In genomic region chr2:171128461-171128860, GRCh38 we compare ENCODE assay signal across 18 cellular contexts. TPM values are rescaled to one million over a fixed set of nuclear protein-coding genes. Genes with fewer than 3 reads are reported as not detected.
DNase-seq lines count a peak whose midpoint lies in the region; ATAC-seq and TF ChIP-seq lines count a peak whose summit lies in the region.
"Had no signal": no experiment of that assay in that cellular context is flagged by ENCODE, and none has a peak within 500 bp of the region (broad histone marks: within the 10 kb centered on the region; RNA-seq: fewer than 3 reads in every experiment).

No MANE protein-coding gene starts in this region.

- H3K9ac ChIP-seq in Karpas-422 (ENCODE audit: low read length), result no peak overlapping the region

- H3K27me3 Mint-ChIP-seq in naive B cell, result no peaks in the 10 kb centered on the region
- H3K27me3 Mint-ChIP-seq: CD4-positive, alpha-beta T cell had no signal

- intact Hi-C loops in OCI-LY7 (cut with micrococcal nuclease; ENCODE audit: unreplicated experiment), result no loop called here
- intact Hi-C loops in gastrocnemius medialis (cut with DNase I; ENCODE audit: low total_unique reads), result no loop called here

- no peak for TF ChIP-seq CTCF in OCI-LY7 (conservative IDR thresholded peaks at IDR 0.05; ENCODE audit: low read length)
- no peak for TF ChIP-seq CTCF in gastrocnemius medialis (IDR thresholded peaks at IDR 0.05 in 4 of 5, conservative IDR thresholded peaks at IDR 0.05 in 1 of 5)
- TF ChIP-seq CTCF in WERI-Rb-1 (IDR thresholded peaks at IDR 0.05; ENCODE audit: low read depth, low read length), result no peak

- H3K4me2 ChIP-seq in Karpas-422 (ENCODE audit: low read depth, low read length, poor library complexity, severe bottlenecking) (peak overlapping the region; percentile 45), OCI-LY7 (ENCODE audit: low read length) (peak overlapping the region; percentile 3; the same call in 1 of the 2 replicates)
- H3K4me2 ChIP-seq: A549 had no signal

- H2AFZ ChIP-seq in Karpas-422 (ENCODE audit: low read length) (no peak overlapping the region), OCI-LY7 (ENCODE audit: low read length) (no peak overlapping the region)

- no peaks in the 10 kb centered on the region for H3K9me3 ChIP-seq in Karpas-422 (ENCODE audit: low read length)
- H3K9me3 ChIP-seq in OCI-LY7 (ENCODE audit: low read length), result no peaks in the 10 kb centered on the region
- H3K9me3 ChIP-seq in gastrocnemius medialis, result no peaks in the 10 kb centered on the region
- H3K9me3 ChIP-seq in WERI-Rb-1 (ENCODE audit: severe bottlenecking), result no peaks in the 10 kb centered on the region
- H3K9me3 ChIP-seq: A549, MG63, SJCRH30 had no signal

- POLR2A ChIA-PET in OCI-LY7 (lab: Charles Lee), result interaction anchor here (0.6 to 0.8 kb wide), 3 partner anchors 13 to 92 kb away, joined by 3 to 4 read pairs (median 3); no protein-coding TSS in a partner anchor

- peak overlapping the region in 1 of 6 donors; percentile 38 for H3K27ac Mint-ChIP-seq in naive B cell
- no peak overlapping the region for H3K27ac Mint-ChIP-seq in stimulated activated effector memory CD8-positive, alpha-beta T cell treated with anti-CD3 and anti-CD28 coated beads, Interleukin-12 subunit alpha, Interleukin-12 subunit beta, amount 100 ng/mL, for 72 hours

- H3K27ac ChIP-seq in Karpas-422 (ENCODE audit: low read length), result 0 out of 2 replicates have a peak overlapping the region, but pooled peaks have one; percentile 25
- H3K27ac ChIP-seq in OCI-LY7 (ENCODE audit: low read depth, low read length, poor library complexity, severe bottlenecking), result no peak overlapping the region
- H3K27ac ChIP-seq in gastrocnemius medialis, result no peak overlapping the region
- H3K27ac ChIP-seq in WERI-Rb-1, result no peak overlapping the region
- H3K27ac ChIP-seq: A549, SJCRH30 had no signal

- H3K9me3 Mint-ChIP-seq in naive B cell, result no peaks in the 10 kb centered on the region
- no peaks in the 10 kb centered on the region for H3K9me3 Mint-ChIP-seq in stimulated activated effector memory CD8-positive, alpha-beta T cell treated with anti-CD3 and anti-CD28 coated beads, Interleukin-12 subunit alpha, Interleukin-12 subunit beta, amount 100 ng/mL, for 72 hours
- H3K9me3 Mint-ChIP-seq: CD4-positive, alpha-beta T cell had no signal

- H3K4me1 Mint-ChIP-seq in naive B cell, result peaks cover 49 to 80% (median 72%) of the 10 kb centered on the region in 3 donors
- peaks cover 34% of the 10 kb centered on the region for H3K4me1 Mint-ChIP-seq in stimulated activated effector memory CD8-positive, alpha-beta T cell treated with anti-CD3 and anti-CD28 coated beads, Interleukin-12 subunit alpha, Interleukin-12 subunit beta, amount 100 ng/mL, for 72 hours

- H4K20me1 ChIP-seq in Karpas-422 (ENCODE audit: insufficient read depth, low read depth, low read length) (peaks cover 65% of the 10 kb centered on the region), OCI-LY7 (ENCODE audit: insufficient read depth, low read length) (peaks cover 47% of the 10 kb centered on the region)

- no peaks in the 10 kb centered on the region for H3K36me3 Mint-ChIP-seq in naive B cell
- H3K36me3 Mint-ChIP-seq in stimulated activated effector memory CD8-positive, alpha-beta T cell treated with anti-CD3 and anti-CD28 coated beads, Interleukin-12 subunit alpha, Interleukin-12 subunit beta, amount 100 ng/mL, for 72 hours, result peaks cover 6% of the 10 kb centered on the region

- no peak for TF ChIP-seq POLR2A in gastrocnemius medialis (IDR thresholded peaks at IDR 0.05)

- CTCF ChIA-PET in OCI-LY7 (lab: Charles Lee; ENCODE audit: unreplicated experiment), result no interaction called here

- no peak overlapping the region for H3K4me3 ChIP-seq in Karpas-422 (ENCODE audit: low read length)
- no peak overlapping the region for H3K4me3 ChIP-seq in OCI-LY7 (ENCODE audit: low read depth, low read length, poor library complexity, severe bottlenecking)
- no peak overlapping the region for H3K4me3 ChIP-seq in gastrocnemius medialis
- no peak overlapping the region for H3K4me3 ChIP-seq in WERI-Rb-1 (ENCODE audit: low read depth, low read length)
- H3K4me3 ChIP-seq: A549, MG63, SJCRH30 had no signal

- no peaks in the 10 kb centered on the region for H3K36me3 ChIP-seq in Karpas-422 (ENCODE audit: insufficient read depth, low read length)
- peaks cover 33% of the 10 kb centered on the region for H3K36me3 ChIP-seq in OCI-LY7 (ENCODE audit: insufficient read depth, low read length)
- H3K36me3 ChIP-seq in gastrocnemius medialis, result no peaks in the 10 kb centered on the region
- H3K36me3 ChIP-seq in WERI-Rb-1, result peaks cover 7% of the 10 kb centered on the region
- H3K36me3 ChIP-seq: MG63, SJCRH30 had no signal

- peaks cover 99% of the 10 kb centered on the region for H3K79me2 ChIP-seq in Karpas-422 (ENCODE audit: low read length)
- H3K79me2 ChIP-seq in OCI-LY7 (ENCODE audit: insufficient read depth, low read depth, low read length), result peaks cover 100% of the 10 kb centered on the region

- DNase-seq in AML-193 (lab: John Stamatoyannopoulos, UW), result peak; percentile 48 to 53
- peak; percentile 53 for DNase-seq in Karpas-422
- DNase-seq in OCI-LY7 (ENCODE audit: low spot score), result no peak
- DNase-seq in naive B cell, result no peak
- DNase-seq in gastrocnemius medialis, result no peak
- DNase-seq in stimulated activated effector memory CD8-positive, alpha-beta T cell treated with anti-CD3 and anti-CD28 coated beads, Interleukin-12 subunit alpha, Interleukin-12 subunit beta, amount 100 ng/mL, for 72 hours (ENCODE audit: low spot score in 2 of 2), result no peak
- DNase-seq in WERI-Rb-1, result no peak
- DNase-seq: Calu3; CD4-positive, alpha-beta T cell; DMS79; H7; KG1; MG63; NCI-H1436; NCI-H2227 treated with DMSO at 0.1 percent for 48 hours; NCI-H524 treated with DMSO at 0.1 percent for 48 hours; SJCRH30 had no signal

- BruUV-seq in OCI-LY7 (replicated peaks; lab: Mats Ljungman, UMichigan), result no TSS peak

- H3K4me3 Mint-ChIP-seq in naive B cell, result peak overlapping the region in 3 of 8 donors; percentile 12 to 56 (median 17)
- H3K4me3 Mint-ChIP-seq in stimulated activated effector memory CD8-positive, alpha-beta T cell treated with anti-CD3 and anti-CD28 coated beads, Interleukin-12 subunit alpha, Interleukin-12 subunit beta, amount 100 ng/mL, for 72 hours, result no peak overlapping the region
- H3K4me3 Mint-ChIP-seq: CD4-positive, alpha-beta T cell had no signal

- no peaks in the 10 kb centered on the region for H3K27me3 ChIP-seq in Karpas-422 (ENCODE audit: low read length)
- no peaks in the 10 kb centered on the region for H3K27me3 ChIP-seq in gastrocnemius medialis
- no peaks in the 10 kb centered on the region for H3K27me3 ChIP-seq in WERI-Rb-1 (ENCODE audit: insufficient read depth, low read depth, severe bottlenecking)
- H3K27me3 ChIP-seq: MG63, SJCRH30 had no signal

- in situ Hi-C loops in gastrocnemius medialis (cut with MboI; ENCODE audit: low sequenced_read_pairs in 4 of 4), result no loop called here

- H3K9me2 ChIP-seq in Karpas-422 (replicated peaks; ENCODE audit: insufficient read depth, low read length) (no peaks in the 10 kb centered on the region), OCI-LY7 (ENCODE audit: insufficient read depth, low read length) (no peaks in the 10 kb centered on the region)

- peak; percentile 58 to 59 for ATAC-seq in naive B cell (ENCODE audit: low read depth in 2 of 2)
- ATAC-seq in gastrocnemius medialis, result no peak
- ATAC-seq in stimulated activated effector memory CD8-positive, alpha-beta T cell treated with anti-CD3 and anti-CD28 coated beads, Interleukin-12 subunit alpha, Interleukin-12 subunit beta, amount 100 ng/mL, for 72 hours, result no peak
- ATAC-seq: A549 had no signal

- H3K4me1 ChIP-seq in Karpas-422 (ENCODE audit: low read length), result peaks cover 61% of the 10 kb centered on the region
- peaks cover 39% of the 10 kb centered on the region for H3K4me1 ChIP-seq in OCI-LY7 (ENCODE audit: insufficient read depth, low read length, poor library complexity, severe bottlenecking)
- peaks cover 3 to 7% of the 10 kb centered on the region in 2 donors for H3K4me1 ChIP-seq in gastrocnemius medialis
- H3K4me1 ChIP-seq: SJCRH30 had no signal

RNA-seq across cellular contexts. Expression of gene TLK1, which starts 32.2 kb away (rescaled TPM):
- 9.0 and 22.8 TPM in 2 replicates for total RNA-seq in Karpas-422 (2014; rRNA removed; shearing (Covaris generic); ENCODE audit: low replicate concordance)
- 27.2 and 29.7 TPM in 2 replicates for total RNA-seq in OCI-LY7 (2014; rRNA removed; shearing (Covaris generic))
- 150 and 154 TPM in 2 replicates for total RNA-seq in OCI-LY7 (2022)
- polyA plus RNA-seq in naive B cell (ENCODE audit: low read depth in 6 of 6), result 10 to 100 TPM; 21.1 to 86.1 (median 62.8) TPM
- 10 to 100 TPM in 2 of 4 donors, 1 to 10 TPM in 2; 7.7 to 14.2 (median 10.0) TPM for total RNA-seq in gastrocnemius medialis

Comparison
In these comparisons a context has a peak if more than half of its experiments do, and no peak if none do; other contexts are left out.
1. DNase-seq: peak in AML-193 (2 of 2) and Karpas-422 (single experiment); none in OCI-LY7 (single experiment), naive B cell (single experiment), gastrocnemius medialis (0 of 2), stimulated activated effector memory CD8-positive, alpha-beta T cell treated with anti-CD3 and anti-CD28 coated beads, Interleukin-12 subunit alpha, Interleukin-12 subunit beta, amount 100 ng/mL, for 72 hours (0 of 2) and WERI-Rb-1 (single experiment).
2. ATAC-seq: peak in naive B cell (2 of 2); none in gastrocnemius medialis (0 of 2) and stimulated activated effector memory CD8-positive, alpha-beta T cell treated with anti-CD3 and anti-CD28 coated beads, Interleukin-12 subunit alpha, Interleukin-12 subunit beta, amount 100 ng/mL, for 72 hours (single experiment).